ENCODE assay signal across 14 cellular contexts in genomic region chr20:44958276-44958675, GRCh38. TPM values are rescaled to one million over a fixed set of nuclear protein-coding genes. Genes with fewer than 3 reads are reported as not detected.
A peak's percentile ranks its signal among the peaks of the same experiment; 100 is the strongest.
DNase-seq lines count a peak whose midpoint lies in the region; ATAC-seq and TF ChIP-seq lines count a peak whose summit lies in the region.
"Had no signal": no experiment of that assay in that cellular context is flagged by ENCODE, and none has a peak within 500 bp of the region (broad histone marks: within the 10 kb centered on the region; RNA-seq: fewer than 3 reads in every experiment).

No MANE protein-coding gene starts in this region.

- intact Hi-C loops in CD4-positive, alpha-beta memory T cell (cut with micrococcal nuclease): loop anchor here (5.0 kb wide), 1 partner anchor 34 kb away; no protein-coding TSS in a partner anchor
- intact Hi-C loops in aorta (cut with DNase I): loop anchor here in 1 of 2 donors (5.0 kb wide), 1 partner anchor 71 kb away; the partner anchor contains the start of gene YWHAB
- intact Hi-C loops in body of pancreas (cut with DNase I): no loop called here

- CTCF ChIA-PET in CD4-positive, alpha-beta memory T cell (lab: Charles Lee; ENCODE audit: partially characterized antibody): interaction anchor here (1.2 to 5.3 kb wide), 7 partner anchors 9 to 138 kb away, joined by 3 to 25 read pairs (median 5); no protein-coding TSS in a partner anchor

- no peak overlapping the region for H3K4me3 ChIP-seq in CD4-positive, alpha-beta memory T cell (ENCODE audit: low read length in 2 of 2)
- H3K4me3 ChIP-seq in HUES6 (ENCODE audit: low read depth, low read length) (peak overlapping the region; percentile 93; the same call in 1 of the 2 replicates), aorta (ENCODE audit: low read length in 2 of 2) (no peak overlapping the region), body of pancreas (no peak overlapping the region)

- peaks cover 34 to 46% (median 40%) of the 10 kb centered on the region in 4 donors for H3K4me1 Mint-ChIP-seq in CD4-positive, alpha-beta memory T cell
- H3K4me1 Mint-ChIP-seq in activated T-helper 17 cell treated with anti-CD3 and anti-CD28 coated beads, Interleukin-2, amount 50 U/mL, for 72 hours: peaks cover 51% of the 10 kb centered on the region
- peaks cover 42 to 50% of the 10 kb centered on the region in 2 donors for H3K4me1 Mint-ChIP-seq in natural killer cell treated with Interleukin-12 subunit alpha and Interleukin-12 subunit beta and Interleukin-15 and Interleukin-18, amount 100 ng/mL, for 72 hours (ENCODE audit: low read depth in 2 of 2)

- no peak for DNase-seq in CD4-positive, alpha-beta memory T cell
- no peak for DNase-seq in natural killer cell treated with Interleukin-12 subunit alpha and Interleukin-12 subunit beta and Interleukin-15 and Interleukin-18, amount 100 ng/mL, for 72 hours (ENCODE audit: low spot score)
- no peak for DNase-seq in central memory CD4-positive, alpha-beta T cell
- no peak for DNase-seq in aorta
- no peak for DNase-seq in body of pancreas
- DNase-seq: activated effector memory CD4-positive, alpha-beta T cell treated with anti-CD3 and anti-CD28 coated beads, Interleukin-2, amount 50 U/mL, for 16 hours; left ventricle myocardium inferior; NCI-H2029 treated with DMSO at 0.1 percent for 48 hours; upper lobe of left lung had no signal

- POLR2A ChIA-PET in CD4-positive, alpha-beta memory T cell (lab: Charles Lee; ENCODE audit: partially characterized antibody): interaction anchor here (0.7 to 7.9 kb wide), 9 partner anchors 9 to 205 kb away, joined by 3 to 78 read pairs (median 3); no protein-coding TSS in a partner anchor

- H3K9me3 ChIP-seq in CD4-positive, alpha-beta memory T cell (ENCODE audit: control insufficient read depth in 1 of 2, low read length in 2 of 2): no peaks in the 10 kb centered on the region
- H3K9me3 ChIP-seq in HUES6 (ENCODE audit: control insufficient read depth, insufficient read depth, low read depth, low read length) (no peaks in the 10 kb centered on the region), aorta (ENCODE audit: control insufficient read depth, low read length) (no peaks in the 10 kb centered on the region), body of pancreas (no peaks in the 10 kb centered on the region)
- H3K9me3 ChIP-seq: gastroesophageal sphincter, left ventricle myocardium inferior, Peyer's patch, upper lobe of left lung had no signal

- peaks cover 33 to 34% of the 10 kb centered on the region in 2 donors for H3K36me3 Mint-ChIP-seq in CD4-positive, alpha-beta memory T cell
- H3K36me3 Mint-ChIP-seq in activated T-helper 17 cell treated with anti-CD3 and anti-CD28 coated beads, Interleukin-2, amount 50 U/mL, for 72 hours (ENCODE audit: low read depth): peaks cover 68% of the 10 kb centered on the region
- H3K36me3 Mint-ChIP-seq in natural killer cell treated with Interleukin-12 subunit alpha and Interleukin-12 subunit beta and Interleukin-15 and Interleukin-18, amount 100 ng/mL, for 72 hours: peaks cover 33% of the 10 kb centered on the region

- H3K27ac ChIP-seq in CD4-positive, alpha-beta memory T cell (ENCODE audit: low read depth, low read length): no peak overlapping the region
- no peak overlapping the region for H3K27ac ChIP-seq in HUES6 (ENCODE audit: low read depth, low read length)
- H3K27ac ChIP-seq in aorta (ENCODE audit: low read depth in 1 of 2, low read length in 2 of 2): no peak overlapping the region
- H3K27ac ChIP-seq in body of pancreas: no peak overlapping the region
- H3K27ac ChIP-seq: left ventricle myocardium inferior, Peyer's patch had no signal

- H3K27me3 ChIP-seq in CD4-positive, alpha-beta memory T cell (ENCODE audit: insufficient read depth, low read length): no peaks in the 10 kb centered on the region
- H3K27me3 ChIP-seq in HUES6 (ENCODE audit: control insufficient read depth, insufficient read depth, low read length) (peaks cover 17% of the 10 kb centered on the region; the same call in 1 of the 2 replicates), aorta (ENCODE audit: control insufficient read depth in 1 of 2, insufficient read depth in 2 of 2, low read length in 1 of 2) (no peaks in the 10 kb centered on the region), body of pancreas (no peaks in the 10 kb centered on the region)
- H3K27me3 ChIP-seq: gastroesophageal sphincter, Peyer's patch, upper lobe of left lung had no signal

- 86 to 90% methylated on average over 8 of the region's 8 CpGs for WGBS in aorta, 2 donors
- WGBS in body of pancreas, 2 donors: 88 to 92% methylated on average over 8 of the region's 8 CpGs

- no peak for TF ChIP-seq POLR2A in body of pancreas (IDR thresholded peaks at IDR 0.05)

- no peaks in the 10 kb centered on the region for H3K9me3 Mint-ChIP-seq in CD4-positive, alpha-beta memory T cell
- H3K9me3 Mint-ChIP-seq in activated T-helper 17 cell treated with anti-CD3 and anti-CD28 coated beads, Interleukin-2, amount 50 U/mL, for 72 hours: no peaks in the 10 kb centered on the region
- no peaks in the 10 kb centered on the region for H3K9me3 Mint-ChIP-seq in natural killer cell treated with Interleukin-12 subunit alpha and Interleukin-12 subunit beta and Interleukin-15 and Interleukin-18, amount 100 ng/mL, for 72 hours
- H3K9me3 Mint-ChIP-seq: dendritic cell treated with granulocyte-macrophage colony-stimulating factor and Interleukin-4, amounts not matched to agents 40 ng/mL and 50 ng/mL, for 4 days had no signal

- H3K9ac ChIP-seq in HUES6 (ENCODE audit: low read length): no peak overlapping the region

- H3K4me3 Mint-ChIP-seq in CD4-positive, alpha-beta memory T cell: peak overlapping the region in 7 of 8 donors; percentile 94 to 100 (median 98)
- peak overlapping the region; percentile 90 for H3K4me3 Mint-ChIP-seq in activated T-helper 17 cell treated with anti-CD3 and anti-CD28 coated beads, Interleukin-2, amount 50 U/mL, for 72 hours
- H3K4me3 Mint-ChIP-seq in natural killer cell treated with Interleukin-12 subunit alpha and Interleukin-12 subunit beta and Interleukin-15 and Interleukin-18, amount 100 ng/mL, for 72 hours: peak overlapping the region; percentile 92

- peaks cover 32% of the 10 kb centered on the region for H3K4me1 ChIP-seq in CD4-positive, alpha-beta memory T cell (ENCODE audit: insufficient read depth, low read length)
- H3K4me1 ChIP-seq in HUES6 (ENCODE audit: control insufficient read depth, insufficient read depth, low read length) (peaks cover 25% of the 10 kb centered on the region), aorta (ENCODE audit: control insufficient read depth in 1 of 2, insufficient read depth in 2 of 2, low read length in 2 of 2) (no peaks in the 10 kb centered on the region), body of pancreas (peaks cover 19% of the 10 kb centered on the region)

- ATAC-seq in activated T-helper 17 cell treated with anti-CD3 and anti-CD28 coated beads, Interleukin-2, amount 50 U/mL, for 72 hours (replicated peaks): no peak
- no peak for ATAC-seq in natural killer cell treated with Interleukin-12 subunit alpha and Interleukin-12 subunit beta and Interleukin-15 and Interleukin-18, amount 100 ng/mL, for 72 hours
- no peak for ATAC-seq in aorta (ENCODE audit: low FRiP score)
- no peak for ATAC-seq in body of pancreas
- ATAC-seq: gastroesophageal sphincter had no signal

- TF ChIP-seq CTCF in body of pancreas (IDR thresholded peaks at IDR 0.05): no peak

- H3K36me3 ChIP-seq in CD4-positive, alpha-beta memory T cell (ENCODE audit: insufficient read depth, low read length): peaks cover 32% of the 10 kb centered on the region
- peaks cover 33% of the 10 kb centered on the region for H3K36me3 ChIP-seq in HUES6 (ENCODE audit: control insufficient read depth, insufficient read depth, low read length)
- peaks cover 0 to 6% of the 10 kb centered on the region in 2 donors for H3K36me3 ChIP-seq in aorta (ENCODE audit: control insufficient read depth in 1 of 2, insufficient read depth in 2 of 2, low read length in 1 of 2)
- peaks cover 0 to 12% of the 10 kb centered on the region in 2 donors for H3K36me3 ChIP-seq in body of pancreas (replicated peaks in 1 of 2; ENCODE audit: insufficient read depth in 1 of 2, low read depth in 2 of 2)

- no peaks in the 10 kb centered on the region for H3K27me3 Mint-ChIP-seq in CD4-positive, alpha-beta memory T cell
- H3K27me3 Mint-ChIP-seq in activated T-helper 17 cell treated with anti-CD3 and anti-CD28 coated beads, Interleukin-2, amount 50 U/mL, for 72 hours: no peaks in the 10 kb centered on the region
- no peaks in the 10 kb centered on the region for H3K27me3 Mint-ChIP-seq in natural killer cell treated with Interleukin-12 subunit alpha and Interleukin-12 subunit beta and Interleukin-15 and Interleukin-18, amount 100 ng/mL, for 72 hours
- H3K27me3 Mint-ChIP-seq: dendritic cell treated with granulocyte-macrophage colony-stimulating factor and Interleukin-4, amounts not matched to agents 40 ng/mL and 50 ng/mL, for 4 days had no signal

- peak overlapping the region in 2 of 7 donors; percentile 54 to 84 for H3K27ac Mint-ChIP-seq in CD4-positive, alpha-beta memory T cell
- H3K27ac Mint-ChIP-seq in activated T-helper 17 cell treated with anti-CD3 and anti-CD28 coated beads, Interleukin-2, amount 50 U/mL, for 72 hours: peak overlapping the region; percentile 97
- peak overlapping the region; percentile 63 to 88 for H3K27ac Mint-ChIP-seq in natural killer cell treated with Interleukin-12 subunit alpha and Interleukin-12 subunit beta and Interleukin-15 and Interleukin-18, amount 100 ng/mL, for 72 hours
- H3K27ac Mint-ChIP-seq: dendritic cell treated with granulocyte-macrophage colony-stimulating factor and Interleukin-4, amounts not matched to agents 40 ng/mL and 50 ng/mL, for 4 days had no signal

RNA-seq across cellular contexts. Expression of gene TOMM34, which starts 1.9 kb away (rescaled TPM):
- 1 to 10 TPM; 7.6 to 8.5 TPM for total RNA-seq in CD4-positive, alpha-beta memory T cell
- polyA plus RNA-seq in CD4-positive, alpha-beta memory T cell: 10 to 100 TPM; 18.7 to 23.4 TPM
- total RNA-seq in activated T-helper 17 cell treated with anti-CD3 and anti-CD28 coated beads, Interleukin-2, amount 50 U/mL, for 72 hours: 10 to 100 TPM; 40.1 to 44.8 TPM
- total RNA-seq in natural killer cell treated with Interleukin-12 subunit alpha and Interleukin-12 subunit beta and Interleukin-15 and Interleukin-18, amount 100 ng/mL, for 72 hours: 10 to 100 TPM; 25.1 to 34.9 TPM
- total RNA-seq in aorta (10 to 100 TPM; 11.6 to 13.4 TPM), body of pancreas (10 to 100 TPM in 1 of 2 donors, 1 to 10 TPM in 1; 2.6 to 13.0 TPM)
- polyA plus RNA-seq in aorta: 1 to 10 TPM; 5.1 to 7.9 TPM

RNA-seq across cellular contexts. Expression of gene STK4, which starts 8.0 kb away (rescaled TPM):
- total RNA-seq in CD4-positive, alpha-beta memory T cell: 100 to 1,000 TPM; 358 to 374 TPM
- polyA plus RNA-seq in CD4-positive, alpha-beta memory T cell: 100 to 1,000 TPM; 151 to 266 TPM
- 100 to 1,000 TPM; 168 to 215 TPM for total RNA-seq in activated T-helper 17 cell treated with anti-CD3 and anti-CD28 coated beads, Interleukin-2, amount 50 U/mL, for 72 hours
- total RNA-seq in natural killer cell treated with Interleukin-12 subunit alpha and Interleukin-12 subunit beta and Interleukin-15 and Interleukin-18, amount 100 ng/mL, for 72 hours: 100 to 1,000 TPM; 157 to 264 TPM
- total RNA-seq in aorta (10 to 100 TPM; 40.1 to 41.0 TPM), body of pancreas (10 to 100 TPM; 17.8 to 23.6 TPM)
- polyA plus RNA-seq in aorta: 1 to 10 TPM; 5.4 to 9.8 TPM

RNA-seq across cellular contexts. Expression of gene PABPC1L, which starts 48.4 kb away (rescaled TPM):
- total RNA-seq in CD4-positive, alpha-beta memory T cell: 10 to 100 TPM; 46.5 to 50.0 TPM
- under 1 TPM in 1 of 2 donors, not detected in 1; 0.42 TPM for polyA plus RNA-seq in CD4-positive, alpha-beta memory T cell
- 10 to 100 TPM; 49.3 to 85.9 TPM for total RNA-seq in activated T-helper 17 cell treated with anti-CD3 and anti-CD28 coated beads, Interleukin-2, amount 50 U/mL, for 72 hours
- 100 to 1,000 TPM in 1 of 2 donors, 10 to 100 TPM in 1; 58.2 to 113 TPM for total RNA-seq in natural killer cell treated with Interleukin-12 subunit alpha and Interleukin-12 subunit beta and Interleukin-15 and Interleukin-18, amount 100 ng/mL, for 72 hours
- 10 to 100 TPM; 21.6 to 27.2 TPM for total RNA-seq in aorta
- polyA plus RNA-seq in aorta: 10 to 100 TPM in 1 of 2 donors, 1 to 10 TPM in 1; 1.4 to 77.2 TPM
- total RNA-seq in body of pancreas: 100 to 1,000 TPM in 1 of 2 donors, 10 to 100 TPM in 1; 41.8 to 105 TPM
